In the genomic region with DNA sequence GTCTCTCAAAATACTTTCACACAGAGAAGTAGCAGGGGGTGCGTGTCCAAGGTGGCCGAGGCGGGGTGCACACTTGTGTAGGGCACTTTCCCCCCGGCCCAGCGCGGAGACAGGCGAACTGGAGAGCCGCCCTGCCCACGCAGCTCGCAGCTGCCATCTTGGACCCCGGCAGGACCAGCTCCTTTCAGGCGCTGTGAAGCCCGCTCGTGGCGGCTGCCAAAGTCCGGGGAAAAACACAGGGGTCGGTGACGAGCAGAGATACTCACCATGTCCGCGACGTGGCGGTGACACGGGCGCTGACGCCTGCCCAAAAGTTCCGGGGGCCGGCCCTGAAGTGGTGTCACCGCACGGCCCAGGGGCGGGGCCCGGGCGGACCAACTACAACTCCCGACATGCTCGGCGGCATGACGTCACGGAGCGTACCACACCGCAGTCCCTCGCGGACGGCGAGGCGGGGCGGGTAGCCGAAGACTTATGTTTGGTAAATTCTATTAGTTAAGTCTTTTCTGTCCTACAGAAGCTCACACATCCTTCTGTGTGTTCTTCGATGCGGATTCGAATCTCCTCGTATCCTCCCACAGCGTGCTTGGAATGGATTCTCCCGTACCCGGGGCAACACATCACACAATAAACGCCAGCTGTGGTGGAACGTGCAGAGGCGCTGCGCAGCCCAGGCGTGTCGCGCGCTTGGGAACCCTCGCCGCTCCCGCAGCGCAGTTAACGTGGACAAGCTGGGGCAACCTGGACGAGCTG, we compare ENCODE assay signal across 8 cellular contexts. TPM values are rescaled to one million over a fixed set of nuclear protein-coding genes. Genes with fewer than 3 reads are reported as not detected.
A peak's percentile ranks its signal among the peaks of the same experiment; 100 is the strongest.
DNase-seq lines count a peak whose midpoint lies in the region; TF ChIP-seq lines count a peak whose summit lies in the region.

A gene with protein sequence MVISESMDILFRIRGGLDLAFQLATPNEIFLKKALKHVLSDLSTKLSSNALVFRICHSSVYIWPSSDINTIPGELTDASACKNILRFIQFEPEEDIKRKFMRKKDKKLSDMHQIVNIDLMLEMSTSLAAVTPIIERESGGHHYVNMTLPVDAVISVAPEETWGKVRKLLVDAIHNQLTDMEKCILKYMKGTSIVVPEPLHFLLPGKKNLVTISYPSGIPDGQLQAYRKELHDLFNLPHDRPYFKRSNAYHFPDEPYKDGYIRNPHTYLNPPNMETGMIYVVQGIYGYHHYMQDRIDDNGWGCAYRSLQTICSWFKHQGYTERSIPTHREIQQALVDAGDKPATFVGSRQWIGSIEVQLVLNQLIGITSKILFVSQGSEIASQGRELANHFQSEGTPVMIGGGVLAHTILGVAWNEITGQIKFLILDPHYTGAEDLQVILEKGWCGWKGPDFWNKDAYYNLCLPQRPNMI (minus strand): TSS at position 365 of the 753 bp plus-strand sequence. CDS start 96 bp downstream, at position 269.

- peak in 1 of 2 experiments; percentile 45; a peak in 1 of 4 replicates for TF ChIP-seq EP300 in SK-N-SH (IDR thresholded peaks at IDR 0.05; ENCODE audit: borderline replicate concordance in 1 of 2, low read depth in 1 of 2, low read length in 1 of 2)

- H3K4me1 ChIP-seq in SK-N-SH (ENCODE audit: control insufficient read depth in 1 of 2, insufficient read depth in 2 of 2, low read depth in 1 of 2, low read length in 1 of 2) = peaks cover 0 to 8% of the 10 kb centered on the region in 2 experiments; a peak in 2 of 4 replicates

- POLR2A ChIA-PET in SK-N-SH (lab: Yijun Ruan, JAX) = interaction anchor here (0.6 to 2.9 kb wide), 2 partner anchors 29 to 283 kb away, joined by 3 to 14 read pairs; a partner anchor contains a TSS

- peak within 1 kb of the TSS; percentile 65 for H3K4me3 ChIP-seq in GM06990 (replicated peaks; ENCODE audit: low read depth, low read length)
- H3K4me3 ChIP-seq in HFF-Myc (replicated peaks; ENCODE audit: low read depth, low read length) = peak within 1 kb of the TSS; percentile 56
- H3K4me3 ChIP-seq in SK-N-SH (ENCODE audit: low read depth in 2 of 2, low read length in 1 of 2) = peak within 1 kb of the TSS; percentile 71 to 82

- H3K36me3 ChIP-seq in GM06990 (ENCODE audit: control insufficient read depth, insufficient read depth, low read length) = no peaks in the 10 kb centered on the region; the same call in 1 of the 2 replicates
- peaks cover 5 to 17% of the 10 kb centered on the region in 2 experiments for H3K36me3 ChIP-seq in SK-N-SH (replicated peaks in 1 of 2; ENCODE audit: control insufficient read depth in 1 of 2, insufficient read depth in 2 of 2, low read length in 1 of 2)

- H3K9ac ChIP-seq in SK-N-SH = peak within 1 kb of the TSS; percentile 91

- TF ChIP-seq CTCF in GM06990 (IDR thresholded peaks at IDR 0.05; ENCODE audit: insufficient read depth, low read length, poor library complexity, severe bottlenecking) = no peak
- no peak for TF ChIP-seq CTCF in HFF-Myc (IDR thresholded peaks at IDR 0.05; ENCODE audit: low read depth, low read length, missing control alignments)
- TF ChIP-seq CTCF in SK-N-SH (IDR thresholded peaks at IDR 0.05) = no peak

- H2AFZ ChIP-seq in SK-N-SH (ENCODE audit: low read depth) = peak within 1 kb of the TSS; percentile 90

- no peaks in the 10 kb centered on the region for H3K27me3 ChIP-seq in GM06990 (replicated peaks; ENCODE audit: control insufficient read depth, insufficient read depth, low read length)
- H3K27me3 ChIP-seq in SK-N-SH (ENCODE audit: insufficient read depth) = no peaks in the 10 kb centered on the region

- 2% methylated on average over 33 of the region's 67 CpGs for WGBS in SK-N-SH (ENCODE audit: low lambda C conversion rate)

- H3K27ac ChIP-seq in SK-N-SH (ENCODE audit: low read depth in 2 of 2, low read length in 1 of 2) = peak within 1 kb of the TSS; percentile 88 to 95
- H3K27ac ChIP-seq in substantia nigra (ENCODE audit: low read depth, low read length, poor library complexity, severe bottlenecking) = peak within 1 kb of the TSS; percentile 94

- H3K4me2 ChIP-seq in SK-N-SH = peak within 1 kb of the TSS; percentile 88

- TF ChIP-seq RAD21 in SK-N-SH (IDR thresholded peaks at IDR 0.05; ENCODE audit: low read length) = no peak

- H3F3A ChIP-seq in SK-N-SH (replicated peaks; ENCODE audit: insufficient read depth) = no peaks in the 10 kb centered on the region

- peaks cover 26% of the 10 kb centered on the region for H3K79me2 ChIP-seq in SK-N-SH (ENCODE audit: insufficient read depth)

- no peaks in the 10 kb centered on the region for H3K9me2 ChIP-seq in SK-N-SH

- H3K9me3 ChIP-seq in SK-N-SH = no peaks in the 10 kb centered on the region

- H4K20me1 ChIP-seq in SK-N-SH (ENCODE audit: insufficient read depth) = no peaks in the 10 kb centered on the region

- CTCF ChIA-PET in SK-N-SH (lab: Yijun Ruan, JAX) = interaction anchor here (1.0 to 2.5 kb wide), 5 partner anchors 21 to 242 kb away, joined by 3 to 15 read pairs (median 3); no protein-coding TSS in a partner anchor

- DNase-seq in GM06990 (ENCODE audit: extremely low read depth, insufficient read length) (peak; percentile 94), HFF-Myc (ENCODE audit: extremely low read depth, low read depth) (peak; percentile 73), MV-4-11 (lab: John Stamatoyannopoulos, UW) (peak; percentile 75), SK-N-SH (peak; percentile 94), globus pallidus (ENCODE audit: low spot score) (peak; percentile 87), non-pigmented ciliary epithelial cell (ENCODE audit: low read depth) (peak; percentile 42), substantia nigra (lab: John Stamatoyannopoulos, UW) (peak; percentile 42 to 96 (median 85))
- DNase-seq in activated naive CD4-positive, alpha-beta T cell treated with anti-CD3 and anti-CD28 coated beads, Interleukin-2, amount 50 U/mL, for 16 hours = peak; percentile 82

TF ChIP-seq in SK-N-SH, 30 proteins besides CTCF, POLR2A, EP300 and RAD21 (continues in another document):
- TF ChIP-seq ELF1 (IDR thresholded peaks at IDR 0.05) = no peak
- TF ChIP-seq TCF12 (IDR thresholded peaks at IDR 0.05) = 0 out of 2 replicates have a peak, but pooled peaks have one; percentile 19
- TF ChIP-seq, protein P1, sequence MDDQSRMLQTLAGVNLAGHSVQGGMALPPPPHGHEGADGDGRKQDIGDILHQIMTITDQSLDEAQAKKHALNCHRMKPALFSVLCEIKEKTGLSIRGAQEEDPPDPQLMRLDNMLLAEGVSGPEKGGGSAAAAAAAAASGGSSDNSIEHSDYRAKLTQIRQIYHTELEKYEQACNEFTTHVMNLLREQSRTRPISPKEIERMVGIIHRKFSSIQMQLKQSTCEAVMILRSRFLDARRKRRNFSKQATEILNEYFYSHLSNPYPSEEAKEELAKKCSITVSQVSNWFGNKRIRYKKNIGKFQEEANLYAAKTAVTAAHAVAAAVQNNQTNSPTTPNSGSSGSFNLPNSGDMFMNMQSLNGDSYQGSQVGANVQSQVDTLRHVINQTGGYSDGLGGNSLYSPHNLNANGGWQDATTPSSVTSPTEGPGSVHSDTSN (IDR thresholded peaks at IDR 0.05) = no peak
- TF ChIP-seq FOXJ3 (CRISPR knock-in tag; IDR thresholded peaks at IDR 0.05) = no peak
- TF ChIP-seq, protein P2, sequence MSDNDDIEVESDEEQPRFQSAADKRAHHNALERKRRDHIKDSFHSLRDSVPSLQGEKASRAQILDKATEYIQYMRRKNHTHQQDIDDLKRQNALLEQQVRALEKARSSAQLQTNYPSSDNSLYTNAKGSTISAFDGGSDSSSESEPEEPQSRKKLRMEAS (IDR thresholded peaks at IDR 0.05; ENCODE audit: low read depth) = peak; percentile 90
- TF ChIP-seq TAF1 (IDR thresholded peaks at IDR 0.05; ENCODE audit: borderline replicate concordance, low read depth, low read length) = peak; percentile 81
- TF ChIP-seq RCOR1 (IDR thresholded peaks at IDR 0.05; ENCODE audit: low read length) = no peak
- TF ChIP-seq, protein P3, sequence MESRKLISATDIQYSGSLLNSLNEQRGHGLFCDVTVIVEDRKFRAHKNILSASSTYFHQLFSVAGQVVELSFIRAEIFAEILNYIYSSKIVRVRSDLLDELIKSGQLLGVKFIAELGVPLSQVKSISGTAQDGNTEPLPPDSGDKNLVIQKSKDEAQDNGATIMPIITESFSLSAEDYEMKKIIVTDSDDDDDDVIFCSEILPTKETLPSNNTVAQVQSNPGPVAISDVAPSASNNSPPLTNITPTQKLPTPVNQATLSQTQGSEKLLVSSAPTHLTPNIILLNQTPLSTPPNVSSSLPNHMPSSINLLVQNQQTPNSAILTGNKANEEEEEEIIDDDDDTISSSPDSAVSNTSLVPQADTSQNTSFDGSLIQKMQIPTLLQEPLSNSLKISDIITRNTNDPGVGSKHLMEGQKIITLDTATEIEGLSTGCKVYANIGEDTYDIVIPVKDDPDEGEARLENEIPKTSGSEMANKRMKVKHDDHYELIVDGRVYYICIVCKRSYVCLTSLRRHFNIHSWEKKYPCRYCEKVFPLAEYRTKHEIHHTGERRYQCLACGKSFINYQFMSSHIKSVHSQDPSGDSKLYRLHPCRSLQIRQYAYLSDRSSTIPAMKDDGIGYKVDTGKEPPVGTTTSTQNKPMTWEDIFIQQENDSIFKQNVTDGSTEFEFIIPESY (IDR thresholded peaks at IDR 0.05; ENCODE audit: borderline replicate concordance, low read depth) = no peak
- TF ChIP-seq FOXM1 (IDR thresholded peaks at IDR 0.05; ENCODE audit: low read depth) = no peak
- no peak for TF ChIP-seq EZH2phosphoT487 (IDR thresholded peaks at IDR 0.05; ENCODE audit: borderline replicate concordance, low read depth)
- TF ChIP-seq, protein P4, sequence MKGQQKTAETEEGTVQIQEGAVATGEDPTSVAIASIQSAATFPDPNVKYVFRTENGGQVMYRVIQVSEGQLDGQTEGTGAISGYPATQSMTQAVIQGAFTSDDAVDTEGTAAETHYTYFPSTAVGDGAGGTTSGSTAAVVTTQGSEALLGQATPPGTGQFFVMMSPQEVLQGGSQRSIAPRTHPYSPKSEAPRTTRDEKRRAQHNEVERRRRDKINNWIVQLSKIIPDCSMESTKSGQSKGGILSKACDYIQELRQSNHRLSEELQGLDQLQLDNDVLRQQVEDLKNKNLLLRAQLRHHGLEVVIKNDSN (IDR thresholded peaks at IDR 0.05; ENCODE audit: borderline replicate concordance, low read depth) = no peak
- no peak for TF ChIP-seq SMC3 (IDR thresholded peaks at IDR 0.05; ENCODE audit: low read depth, low read length)
- peak; percentile 76 for TF ChIP-seq SIN3A (IDR thresholded peaks at IDR 0.05; ENCODE audit: borderline replicate concordance, low read depth, low read length)
- peak; percentile 65 for TF ChIP-seq CHD2 (IDR thresholded peaks at IDR 0.05; ENCODE audit: low read length, partially characterized antibody)
- TF ChIP-seq RXRA (IDR thresholded peaks at IDR 0.05; ENCODE audit: borderline replicate concordance, low read depth) = no peak
- no peak for TF ChIP-seq GABPA (IDR thresholded peaks at IDR 0.05; ENCODE audit: low read depth)
- TF ChIP-seq GATA2 (CRISPR knock-in tag; IDR thresholded peaks at IDR 0.05) = no peak
- TF ChIP-seq NFIC (IDR thresholded peaks at IDR 0.05; ENCODE audit: borderline replicate concordance) = no peak
- TF ChIP-seq YY1 (IDR thresholded peaks at IDR 0.05; ENCODE audit: low read depth) = peak; percentile 92

RNA-seq across cellular contexts. Expression of the gene that starts here (rescaled TPM):
- polyA plus RNA-seq in SK-N-SH (2012; rRNA removed) = 15.5 and 17.6 TPM in 2 replicates
- polyA plus RNA-seq in SK-N-SH (2012; cell fraction: cytosol; rRNA removed) = 22.6 and 26.2 TPM in 2 replicates
- 6.9 and 12.0 TPM in 2 replicates for polyA plus RNA-seq in SK-N-SH (2012; cell fraction: nucleus; rRNA removed)

Comparison
In these comparisons a context has a peak if more than half of its experiments do, and no peak if none do; other contexts are left out.
1. Peak in every context shown above with its lines: DNase-seq, H3K4me3 ChIP-seq and H3K27ac ChIP-seq.
2. DNase-seq: peak in every context shown above with its lines; median percentile 94 in GM06990; 94 in SK-N-SH; 87 in globus pallidus; 85 in substantia nigra; 82 in activated naive CD4-positive, alpha-beta T cell treated with anti-CD3 and anti-CD28 coated beads, Interleukin-2, amount 50 U/mL, for 16 hours; 75 in MV-4-11; 73 in HFF-Myc; 42 in non-pigmented ciliary epithelial cell.